ENCODE assay signal across 19 cellular contexts in the genomic region with DNA sequence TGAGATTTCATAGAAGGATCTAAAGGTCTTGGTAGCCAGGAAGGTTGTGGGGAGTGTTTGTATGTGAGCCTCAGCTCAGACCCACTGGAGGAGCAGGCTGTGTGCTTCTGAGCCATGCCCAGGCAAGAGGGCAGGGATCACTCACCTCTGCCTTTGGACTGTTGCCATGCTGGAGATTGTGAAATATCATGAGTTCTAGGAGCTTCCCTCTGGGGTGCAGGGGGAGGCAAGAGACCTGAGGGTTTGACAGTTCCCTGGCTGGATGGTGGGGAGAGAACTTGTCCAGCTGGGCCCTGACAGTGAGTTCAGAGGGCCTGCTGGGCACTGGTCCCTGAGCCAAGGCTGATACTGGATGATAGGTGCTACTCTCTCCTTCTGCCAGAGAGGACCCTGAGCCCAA. TPM values are rescaled to one million over a fixed set of nuclear protein-coding genes. Genes with fewer than 3 reads are reported as not detected.
"Had no signal": no experiment of that assay in that cellular context is flagged by ENCODE, and none has a peak within 500 bp of the region (broad histone marks: within the 10 kb centered on the region; RNA-seq: fewer than 3 reads in every experiment).

No MANE protein-coding gene starts in this region.

- H3K27ac Mint-ChIP-seq: activated naive CD8-positive, alpha-beta T cell treated with anti-CD3 and anti-CD28 coated beads, Interleukin-2, amount 10 ng/mL, durations not matched to agents 7 days and 5 days; activated T-helper 1 cell treated with anti-CD3 and anti-CD28 coated beads, Interleukin-12 subunit alpha, Interleukin-12 subunit beta, Interleukin-2, Interleukin-4 antibody, amounts not matched to agents 30 ng/mL and 10 ng/mL and 1 ng/mL, durations not matched to agents 14 hours and 24 hours and 36 hours; mesothelial cell of epicardium had no signal

- ATAC-seq: activated CD4-positive, CD25-positive, alpha-beta regulatory T cell treated with anti-CD3 and anti-CD28 coated beads, Interleukin-2, amount 50 U/mL, for 24 hours; gastroesophageal sphincter had no signal

- H3K9me3 Mint-ChIP-seq: activated naive CD8-positive, alpha-beta T cell treated with anti-CD3 and anti-CD28 coated beads, Interleukin-2, amount 10 ng/mL, durations not matched to agents 7 days and 5 days; activated T-helper 1 cell treated with anti-CD3 and anti-CD28 coated beads, Interleukin-12 subunit alpha, Interleukin-12 subunit beta, Interleukin-2, Interleukin-4 antibody, amounts not matched to agents 30 ng/mL and 10 ng/mL and 1 ng/mL, durations not matched to agents 14 hours and 24 hours and 36 hours; mesothelial cell of epicardium; neural crest cell had no signal

- DNase-seq: activated CD4-positive, alpha-beta T cell treated with anti-CD3 and anti-CD28 coated beads, Interleukin-2, amount 50 U/mL, for 1 hour; activated naive CD8-positive, alpha-beta T cell treated with anti-CD3 and anti-CD28 coated beads, Interleukin-2, amount 10 ng/mL, durations not matched to agents 7 days and 5 days; anterior cingulate cortex; erythroblast; hippocampal formation; pancreas; retina; stimulated activated CD4-positive, alpha-beta T cell treated with anti-CD3 and anti-CD28 coated beads, Interleukin-4, amount 100 ng/mL, for 4 hours; stimulated activated CD8-positive, alpha-beta memory T cell treated with anti-CD3 and anti-CD28 coated beads, Interleukin-4, amount 100 ng/mL, for 48 hours; stimulated activated naive CD4-positive, alpha-beta T cell treated with Interleukin-2 at 50 U/mL for 16 hours; trophoblast cell had no signal

- H3K4me3 ChIP-seq: breast epithelium, gastroesophageal sphincter, pancreas had no signal

- H3K36me3 Mint-ChIP-seq: activated naive CD8-positive, alpha-beta T cell treated with anti-CD3 and anti-CD28 coated beads, Interleukin-2, amount 10 ng/mL, durations not matched to agents 7 days and 5 days; mesothelial cell of epicardium had no signal

- H3K27ac ChIP-seq: breast epithelium, gastroesophageal sphincter, pancreas had no signal

- H3K4me3 Mint-ChIP-seq: activated naive CD8-positive, alpha-beta T cell treated with anti-CD3 and anti-CD28 coated beads, Interleukin-2, amount 10 ng/mL, durations not matched to agents 7 days and 5 days; activated T-helper 1 cell treated with anti-CD3 and anti-CD28 coated beads, Interleukin-12 subunit alpha, Interleukin-12 subunit beta, Interleukin-2, Interleukin-4 antibody, amounts not matched to agents 30 ng/mL and 10 ng/mL and 1 ng/mL, durations not matched to agents 14 hours and 24 hours and 36 hours; mesothelial cell of epicardium; neural crest cell had no signal

- H3K4me1 ChIP-seq: breast epithelium had no signal

- H3K4me1 Mint-ChIP-seq: activated naive CD8-positive, alpha-beta T cell treated with anti-CD3 and anti-CD28 coated beads, Interleukin-2, amount 10 ng/mL, durations not matched to agents 7 days and 5 days; mesothelial cell of epicardium had no signal

- FAIRE-seq: keratinocyte, pancreas had no signal

- H3K36me3 ChIP-seq: breast epithelium, gastroesophageal sphincter, pancreas had no signal

- H3K9me3 ChIP-seq: breast epithelium, gastroesophageal sphincter, pancreas had no signal

RNA-seq across cellular contexts. Expression of gene SLC6A1, which starts 6.0 kb away (rescaled TPM):
- total RNA-seq: activated CD8-positive, alpha-beta memory T cell treated with anti-CD3 and anti-CD28 coated beads for 36 hours; activated naive CD8-positive, alpha-beta T cell treated with anti-CD3 and anti-CD28 coated beads, Interleukin-2, amount 10 ng/mL, durations not matched to agents 7 days and 5 days; activated T-helper 1 cell treated with anti-CD3 and anti-CD28 coated beads, Interleukin-12 subunit alpha, Interleukin-12 subunit beta, Interleukin-2, Interleukin-4 antibody, amounts not matched to agents 30 ng/mL and 10 ng/mL and 1 ng/mL, durations not matched to agents 14 hours and 24 hours and 36 hours; mesothelial cell of epicardium had no signal
- polyA plus RNA-seq: keratinocyte had no signal
